Comparison of ENCODE assay signal across 1 cellular context in the genomic region with DNA sequence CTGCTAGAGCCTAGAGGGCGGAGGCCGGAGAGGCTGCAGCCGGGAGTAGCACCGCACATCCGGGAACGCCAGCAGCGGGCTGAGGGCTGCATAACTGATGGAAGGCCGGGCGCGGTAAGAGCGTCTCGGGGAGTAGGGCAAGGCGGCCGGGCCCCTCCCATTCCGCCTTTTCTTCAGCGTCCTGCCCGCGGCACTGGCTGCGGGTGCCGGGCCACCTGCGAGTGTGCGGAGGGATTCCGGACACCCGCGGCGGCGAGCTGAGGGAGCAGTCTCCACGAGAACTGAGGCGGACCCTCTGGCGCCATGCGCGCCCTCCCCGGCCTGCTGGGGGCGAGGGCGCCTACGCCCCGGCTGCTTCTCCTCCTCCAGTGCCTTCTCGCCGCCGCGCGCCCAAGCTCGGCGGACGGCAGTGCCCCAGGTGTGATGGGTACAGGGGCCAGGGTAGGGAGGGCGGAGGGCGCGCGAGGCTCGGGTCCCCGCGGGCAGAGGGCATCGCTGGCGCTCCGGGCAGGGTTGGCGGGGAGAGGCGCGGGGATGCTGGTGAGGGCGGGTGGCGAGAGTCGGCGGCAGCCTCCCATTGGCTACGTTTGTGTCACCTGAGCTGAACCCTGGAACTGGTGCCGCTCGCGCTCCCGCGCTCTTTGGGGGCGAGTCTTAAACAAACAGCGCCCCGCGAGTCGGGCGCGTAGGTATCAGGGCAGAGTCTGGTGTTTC.
TF ChIP-seq lines count a peak whose summit lies in the region.

No MANE protein-coding gene starts in this region.

TF ChIP-seq in HepG2, 621 proteins besides CTCF, POLR2A, EP300 and RAD21 (continued from another document and continues in another):
- TF ChIP-seq, protein P1, sequence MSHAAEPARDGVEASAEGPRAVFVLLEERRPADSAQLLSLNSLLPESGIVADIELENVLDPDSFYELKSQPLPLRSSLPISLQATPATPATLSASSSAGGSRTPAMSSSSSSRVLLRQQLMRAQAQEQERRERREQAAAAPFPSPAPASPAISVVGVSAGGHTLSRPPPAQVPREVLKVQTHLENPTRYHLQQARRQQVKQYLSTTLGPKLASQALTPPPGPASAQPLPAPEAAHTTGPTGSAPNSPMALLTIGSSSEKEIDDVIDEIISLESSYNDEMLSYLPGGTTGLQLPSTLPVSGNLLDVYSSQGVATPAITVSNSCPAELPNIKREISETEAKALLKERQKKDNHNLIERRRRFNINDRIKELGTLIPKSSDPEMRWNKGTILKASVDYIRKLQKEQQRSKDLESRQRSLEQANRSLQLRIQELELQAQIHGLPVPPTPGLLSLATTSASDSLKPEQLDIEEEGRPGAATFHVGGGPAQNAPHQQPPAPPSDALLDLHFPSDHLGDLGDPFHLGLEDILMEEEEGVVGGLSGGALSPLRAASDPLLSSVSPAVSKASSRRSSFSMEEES (CRISPR knock-in tag; IDR thresholded peaks at IDR 0.05): no peak
- TF ChIP-seq ZKSCAN8 (CRISPR knock-in tag; IDR thresholded peaks at IDR 0.05; ENCODE audit: borderline replicate concordance) (no peak; the same call in 1 of the 2 replicates), ZNF570 (CRISPR knock-in tag; IDR thresholded peaks at IDR 0.05; ENCODE audit: borderline replicate concordance) (no peak), ZBTB1 (CRISPR knock-in tag; IDR thresholded peaks at IDR 0.05; ENCODE audit: borderline replicate concordance) (no peak), ZNF564 (CRISPR knock-in tag; IDR thresholded peaks at IDR 0.05) (peak; percentile 63; the same call in 1 of the 2 replicates), TBX2 (CRISPR knock-in tag; IDR thresholded peaks at IDR 0.05; ENCODE audit: borderline replicate concordance) (peak; percentile 83), ZMYM2 (CRISPR knock-in tag; IDR thresholded peaks at IDR 0.05) (peak; percentile 58; the same call in 1 of the 2 replicates), KDM3A (CRISPR knock-in tag; IDR thresholded peaks at IDR 0.05; ENCODE audit: low read depth) (peak; percentile 85; the same call in 1 of the 2 replicates), MEF2D (CRISPR knock-in tag; IDR thresholded peaks at IDR 0.05) (no peak), NR2C2 (CRISPR knock-in tag; IDR thresholded peaks at IDR 0.05; ENCODE audit: borderline replicate concordance) (peak; percentile 65), AKAP8 (CRISPR knock-in tag; IDR thresholded peaks at IDR 0.05) (no peak), MAFF (IDR thresholded peaks at IDR 0.05; ENCODE audit: low read depth, low read length) (no peak), NR2F2 (IDR thresholded peaks at IDR 0.05; ENCODE audit: borderline replicate concordance, low read depth) (no peak), MBD4 (IDR thresholded peaks at IDR 0.05; ENCODE audit: borderline replicate concordance, low read length) (no peak), DNMT1 (CRISPR knock-in tag; IDR thresholded peaks at IDR 0.05) (no peak), EEA1 (CRISPR knock-in tag; IDR thresholded peaks at IDR 0.05; ENCODE audit: borderline replicate concordance) (peak; percentile 73; the same call in 1 of the 2 replicates), ZNF781 (CRISPR knock-in tag; IDR thresholded peaks at IDR 0.05; ENCODE audit: borderline replicate concordance, not compliant biosample characterization) (no peak), ZNF761 (CRISPR knock-in tag; conservative IDR thresholded peaks at IDR 0.05) (peak; percentile 62; the same call in 1 of the 2 replicates), XRCC5 (optimal IDR thresholded peaks at IDR 0.05; ENCODE audit: low read length) (peak; percentile 19), ZNF83 (CRISPR knock-in tag; IDR thresholded peaks at IDR 0.05; ENCODE audit: borderline replicate concordance) (0 out of 2 replicates have a peak, but pooled peaks have one; percentile 26), RARA (CRISPR knock-in tag; IDR thresholded peaks at IDR 0.05) (no peak; the same call in 1 of the 2 replicates), SMAD1 (CRISPR knock-in tag; IDR thresholded peaks at IDR 0.05; ENCODE audit: borderline replicate concordance, low read depth) (0 out of 2 replicates have a peak, but pooled peaks have one; percentile 51), ZSCAN20 (CRISPR knock-in tag; IDR thresholded peaks at IDR 0.05; ENCODE audit: borderline replicate concordance) (no peak), GZF1 (CRISPR knock-in tag; IDR thresholded peaks at IDR 0.05) (no peak), ZSCAN31 (CRISPR knock-in tag; IDR thresholded peaks at IDR 0.05; ENCODE audit: low read depth) (peak; percentile 69; the same call in 1 of the 2 replicates), ZNF883 (CRISPR knock-in tag; IDR thresholded peaks at IDR 0.05; ENCODE audit: not compliant biosample characterization) (peak; percentile 74), ZFP41 (CRISPR knock-in tag; IDR thresholded peaks at IDR 0.05; ENCODE audit: borderline replicate concordance) (peak; percentile 88), ZNF556 (CRISPR knock-in tag; IDR thresholded peaks at IDR 0.05; ENCODE audit: borderline replicate concordance) (peak; percentile 40; the same call in 1 of the 2 replicates), RFXAP (CRISPR knock-in tag; IDR thresholded peaks at IDR 0.05; ENCODE audit: borderline replicate concordance) (0 out of 2 replicates have a peak, but pooled peaks have one; percentile 19), JUND (CRISPR knock-in tag; IDR thresholded peaks at IDR 0.05) (peak; percentile 66; the same call in 1 of the 2 replicates), SALL2 (CRISPR knock-in tag; IDR thresholded peaks at IDR 0.05) (no peak; the same call in 1 of the 2 replicates), KMT2A (CRISPR knock-in tag; IDR thresholded peaks at IDR 0.05) (peak; percentile 55; the same call in 1 of the 2 replicates)
- TF ChIP-seq, protein P2, sequence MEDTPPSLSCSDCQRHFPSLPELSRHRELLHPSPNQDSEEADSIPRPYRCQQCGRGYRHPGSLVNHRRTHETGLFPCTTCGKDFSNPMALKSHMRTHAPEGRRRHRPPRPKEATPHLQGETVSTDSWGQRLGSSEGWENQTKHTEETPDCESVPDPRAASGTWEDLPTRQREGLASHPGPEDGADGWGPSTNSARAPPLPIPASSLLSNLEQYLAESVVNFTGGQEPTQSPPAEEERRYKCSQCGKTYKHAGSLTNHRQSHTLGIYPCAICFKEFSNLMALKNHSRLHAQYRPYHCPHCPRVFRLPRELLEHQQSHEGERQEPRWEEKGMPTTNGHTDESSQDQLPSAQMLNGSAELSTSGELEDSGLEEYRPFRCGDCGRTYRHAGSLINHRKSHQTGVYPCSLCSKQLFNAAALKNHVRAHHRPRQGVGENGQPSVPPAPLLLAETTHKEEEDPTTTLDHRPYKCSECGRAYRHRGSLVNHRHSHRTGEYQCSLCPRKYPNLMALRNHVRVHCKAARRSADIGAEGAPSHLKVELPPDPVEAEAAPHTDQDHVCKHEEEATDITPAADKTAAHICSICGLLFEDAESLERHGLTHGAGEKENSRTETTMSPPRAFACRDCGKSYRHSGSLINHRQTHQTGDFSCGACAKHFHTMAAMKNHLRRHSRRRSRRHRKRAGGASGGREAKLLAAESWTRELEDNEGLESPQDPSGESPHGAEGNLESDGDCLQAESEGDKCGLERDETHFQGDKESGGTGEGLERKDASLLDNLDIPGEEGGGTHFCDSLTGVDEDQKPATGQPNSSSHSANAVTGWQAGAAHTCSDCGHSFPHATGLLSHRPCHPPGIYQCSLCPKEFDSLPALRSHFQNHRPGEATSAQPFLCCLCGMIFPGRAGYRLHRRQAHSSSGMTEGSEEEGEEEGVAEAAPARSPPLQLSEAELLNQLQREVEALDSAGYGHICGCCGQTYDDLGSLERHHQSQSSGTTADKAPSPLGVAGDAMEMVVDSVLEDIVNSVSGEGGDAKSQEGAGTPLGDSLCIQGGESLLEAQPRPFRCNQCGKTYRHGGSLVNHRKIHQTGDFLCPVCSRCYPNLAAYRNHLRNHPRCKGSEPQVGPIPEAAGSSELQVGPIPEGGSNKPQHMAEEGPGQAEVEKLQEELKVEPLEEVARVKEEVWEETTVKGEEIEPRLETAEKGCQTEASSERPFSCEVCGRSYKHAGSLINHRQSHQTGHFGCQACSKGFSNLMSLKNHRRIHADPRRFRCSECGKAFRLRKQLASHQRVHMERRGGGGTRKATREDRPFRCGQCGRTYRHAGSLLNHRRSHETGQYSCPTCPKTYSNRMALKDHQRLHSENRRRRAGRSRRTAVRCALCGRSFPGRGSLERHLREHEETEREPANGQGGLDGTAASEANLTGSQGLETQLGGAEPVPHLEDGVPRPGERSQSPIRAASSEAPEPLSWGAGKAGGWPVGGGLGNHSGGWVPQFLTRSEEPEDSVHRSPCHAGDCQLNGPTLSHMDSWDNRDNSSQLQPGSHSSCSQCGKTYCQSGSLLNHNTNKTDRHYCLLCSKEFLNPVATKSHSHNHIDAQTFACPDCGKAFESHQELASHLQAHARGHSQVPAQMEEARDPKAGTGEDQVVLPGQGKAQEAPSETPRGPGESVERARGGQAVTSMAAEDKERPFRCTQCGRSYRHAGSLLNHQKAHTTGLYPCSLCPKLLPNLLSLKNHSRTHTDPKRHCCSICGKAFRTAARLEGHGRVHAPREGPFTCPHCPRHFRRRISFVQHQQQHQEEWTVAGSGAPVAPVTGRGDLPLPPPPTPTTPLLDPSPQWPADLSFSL (CRISPR knock-in tag; IDR thresholded peaks at IDR 0.05): no peak
- TF ChIP-seq, protein P3, sequence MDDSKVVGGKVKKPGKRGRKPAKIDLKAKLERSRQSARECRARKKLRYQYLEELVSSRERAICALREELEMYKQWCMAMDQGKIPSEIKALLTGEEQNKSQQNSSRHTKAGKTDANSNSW (CRISPR knock-in tag; IDR thresholded peaks at IDR 0.05; ENCODE audit: borderline replicate concordance): peak; percentile 57; the same call in 1 of the 2 replicates
- TF ChIP-seq, protein P4, sequence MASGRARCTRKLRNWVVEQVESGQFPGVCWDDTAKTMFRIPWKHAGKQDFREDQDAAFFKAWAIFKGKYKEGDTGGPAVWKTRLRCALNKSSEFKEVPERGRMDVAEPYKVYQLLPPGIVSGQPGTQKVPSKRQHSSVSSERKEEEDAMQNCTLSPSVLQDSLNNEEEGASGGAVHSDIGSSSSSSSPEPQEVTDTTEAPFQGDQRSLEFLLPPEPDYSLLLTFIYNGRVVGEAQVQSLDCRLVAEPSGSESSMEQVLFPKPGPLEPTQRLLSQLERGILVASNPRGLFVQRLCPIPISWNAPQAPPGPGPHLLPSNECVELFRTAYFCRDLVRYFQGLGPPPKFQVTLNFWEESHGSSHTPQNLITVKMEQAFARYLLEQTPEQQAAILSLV (CRISPR knock-in tag; IDR thresholded peaks at IDR 0.05; ENCODE audit: borderline replicate concordance): peak; percentile 70; the same call in 1 of the 2 replicates
- TF ChIP-seq, protein P5, sequence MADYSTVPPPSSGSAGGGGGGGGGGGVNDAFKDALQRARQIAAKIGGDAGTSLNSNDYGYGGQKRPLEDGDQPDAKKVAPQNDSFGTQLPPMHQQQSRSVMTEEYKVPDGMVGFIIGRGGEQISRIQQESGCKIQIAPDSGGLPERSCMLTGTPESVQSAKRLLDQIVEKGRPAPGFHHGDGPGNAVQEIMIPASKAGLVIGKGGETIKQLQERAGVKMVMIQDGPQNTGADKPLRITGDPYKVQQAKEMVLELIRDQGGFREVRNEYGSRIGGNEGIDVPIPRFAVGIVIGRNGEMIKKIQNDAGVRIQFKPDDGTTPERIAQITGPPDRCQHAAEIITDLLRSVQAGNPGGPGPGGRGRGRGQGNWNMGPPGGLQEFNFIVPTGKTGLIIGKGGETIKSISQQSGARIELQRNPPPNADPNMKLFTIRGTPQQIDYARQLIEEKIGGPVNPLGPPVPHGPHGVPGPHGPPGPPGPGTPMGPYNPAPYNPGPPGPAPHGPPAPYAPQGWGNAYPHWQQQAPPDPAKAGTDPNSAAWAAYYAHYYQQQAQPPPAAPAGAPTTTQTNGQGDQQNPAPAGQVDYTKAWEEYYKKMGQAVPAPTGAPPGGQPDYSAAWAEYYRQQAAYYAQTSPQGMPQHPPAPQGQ (CRISPR knock-in tag; IDR thresholded peaks at IDR 0.05; ENCODE audit: borderline replicate concordance): no peak
- TF ChIP-seq, protein P6, sequence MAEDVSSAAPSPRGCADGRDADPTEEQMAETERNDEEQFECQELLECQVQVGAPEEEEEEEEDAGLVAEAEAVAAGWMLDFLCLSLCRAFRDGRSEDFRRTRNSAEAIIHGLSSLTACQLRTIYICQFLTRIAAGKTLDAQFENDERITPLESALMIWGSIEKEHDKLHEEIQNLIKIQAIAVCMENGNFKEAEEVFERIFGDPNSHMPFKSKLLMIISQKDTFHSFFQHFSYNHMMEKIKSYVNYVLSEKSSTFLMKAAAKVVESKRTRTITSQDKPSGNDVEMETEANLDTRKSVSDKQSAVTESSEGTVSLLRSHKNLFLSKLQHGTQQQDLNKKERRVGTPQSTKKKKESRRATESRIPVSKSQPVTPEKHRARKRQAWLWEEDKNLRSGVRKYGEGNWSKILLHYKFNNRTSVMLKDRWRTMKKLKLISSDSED (CRISPR knock-in tag; IDR thresholded peaks at IDR 0.05): peak; percentile 40; the same call in 1 of the 2 replicates
- TF ChIP-seq, protein P7, sequence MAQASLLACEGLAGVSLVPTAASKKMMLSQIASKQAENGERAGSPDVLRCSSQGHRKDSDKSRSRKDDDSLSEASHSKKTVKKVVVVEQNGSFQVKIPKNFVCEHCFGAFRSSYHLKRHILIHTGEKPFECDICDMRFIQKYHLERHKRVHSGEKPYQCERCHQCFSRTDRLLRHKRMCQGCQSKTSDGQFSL (CRISPR knock-in tag; IDR thresholded peaks at IDR 0.05): no peak
- TF ChIP-seq, protein P8, sequence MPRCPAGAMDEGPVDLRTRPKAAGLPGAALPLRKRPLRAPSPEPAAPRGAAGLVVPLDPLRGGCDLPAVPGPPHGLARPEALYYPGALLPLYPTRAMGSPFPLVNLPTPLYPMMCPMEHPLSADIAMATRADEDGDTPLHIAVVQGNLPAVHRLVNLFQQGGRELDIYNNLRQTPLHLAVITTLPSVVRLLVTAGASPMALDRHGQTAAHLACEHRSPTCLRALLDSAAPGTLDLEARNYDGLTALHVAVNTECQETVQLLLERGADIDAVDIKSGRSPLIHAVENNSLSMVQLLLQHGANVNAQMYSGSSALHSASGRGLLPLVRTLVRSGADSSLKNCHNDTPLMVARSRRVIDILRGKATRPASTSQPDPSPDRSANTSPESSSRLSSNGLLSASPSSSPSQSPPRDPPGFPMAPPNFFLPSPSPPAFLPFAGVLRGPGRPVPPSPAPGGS (CRISPR knock-in tag; IDR thresholded peaks at IDR 0.05): peak; percentile 37; the same call in 1 of the 2 replicates
- TF ChIP-seq, protein P9, sequence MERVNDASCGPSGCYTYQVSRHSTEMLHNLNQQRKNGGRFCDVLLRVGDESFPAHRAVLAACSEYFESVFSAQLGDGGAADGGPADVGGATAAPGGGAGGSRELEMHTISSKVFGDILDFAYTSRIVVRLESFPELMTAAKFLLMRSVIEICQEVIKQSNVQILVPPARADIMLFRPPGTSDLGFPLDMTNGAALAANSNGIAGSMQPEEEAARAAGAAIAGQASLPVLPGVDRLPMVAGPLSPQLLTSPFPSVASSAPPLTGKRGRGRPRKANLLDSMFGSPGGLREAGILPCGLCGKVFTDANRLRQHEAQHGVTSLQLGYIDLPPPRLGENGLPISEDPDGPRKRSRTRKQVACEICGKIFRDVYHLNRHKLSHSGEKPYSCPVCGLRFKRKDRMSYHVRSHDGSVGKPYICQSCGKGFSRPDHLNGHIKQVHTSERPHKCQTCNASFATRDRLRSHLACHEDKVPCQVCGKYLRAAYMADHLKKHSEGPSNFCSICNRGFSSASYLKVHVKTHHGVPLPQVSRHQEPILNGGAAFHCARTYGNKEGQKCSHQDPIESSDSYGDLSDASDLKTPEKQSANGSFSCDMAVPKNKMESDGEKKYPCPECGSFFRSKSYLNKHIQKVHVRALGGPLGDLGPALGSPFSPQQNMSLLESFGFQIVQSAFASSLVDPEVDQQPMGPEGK (CRISPR knock-in tag; IDR thresholded peaks at IDR 0.05): peak; percentile 49; the same call in 1 of the 2 replicates
- TF ChIP-seq, protein P10, sequence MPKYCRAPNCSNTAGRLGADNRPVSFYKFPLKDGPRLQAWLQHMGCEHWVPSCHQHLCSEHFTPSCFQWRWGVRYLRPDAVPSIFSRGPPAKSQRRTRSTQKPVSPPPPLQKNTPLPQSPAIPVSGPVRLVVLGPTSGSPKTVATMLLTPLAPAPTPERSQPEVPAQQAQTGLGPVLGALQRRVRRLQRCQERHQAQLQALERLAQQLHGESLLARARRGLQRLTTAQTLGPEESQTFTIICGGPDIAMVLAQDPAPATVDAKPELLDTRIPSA (CRISPR knock-in tag; IDR thresholded peaks at IDR 0.05; ENCODE audit: borderline replicate concordance): peak; percentile 75; the same call in 1 of the 2 replicates
